ENCODE assay signal across 12 cellular contexts in the genomic region with DNA sequence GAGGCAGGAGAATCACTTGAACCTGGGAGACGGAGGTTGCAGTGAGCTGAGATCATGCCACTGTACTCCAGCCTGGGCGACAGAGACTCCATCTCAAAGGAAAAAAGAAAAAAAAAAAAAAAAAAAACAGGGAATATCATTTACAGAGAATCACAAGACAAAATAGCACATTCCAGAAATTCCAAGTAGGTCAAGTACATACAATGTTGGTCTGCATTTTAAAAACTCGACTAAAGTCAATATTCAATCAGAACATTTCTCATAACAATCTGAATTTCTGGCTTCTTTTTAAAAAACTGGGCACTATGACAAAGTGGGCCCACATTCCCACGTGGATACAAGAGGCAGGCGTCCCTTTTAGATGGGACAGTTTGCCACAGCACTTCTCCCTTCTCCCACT.
"Had no signal": no experiment of that assay in that cellular context is flagged by ENCODE, and none has a peak within 500 bp of the region (broad histone marks: within the 10 kb centered on the region; RNA-seq: fewer than 3 reads in every experiment).

No MANE protein-coding gene starts in this region.

- ATAC-seq: activated T-cell treated with anti-CD3 and anti-CD28 coated beads, Interleukin-2, amount 50 U/mL, for 4 hours; right lobe of liver had no signal

- H3K27ac ChIP-seq: hepatocyte, right lobe of liver had no signal

- H2AFZ ChIP-seq: hepatocyte had no signal

- H3K4me2 ChIP-seq: hepatocyte had no signal

- H3K79me2 ChIP-seq: hepatocyte had no signal

- DNase-seq: activated CD4-positive, alpha-beta T cell treated with anti-CD3 and anti-CD28 coated beads, Interleukin-2, amount 50 U/mL, for 4 hours; activated CD4-positive, CD25-positive, alpha-beta regulatory T cell treated with anti-CD3 and anti-CD28 coated beads, Interleukin-2, amount 50 U/mL, for 72 hours; activated gamma-delta T cell; activated T-cell treated with anti-CD3 and anti-CD28 coated beads, Interleukin-2, amount 50 U/mL, for 4 hours; anterior cingulate cortex; midbrain; naive B cell; stimulated activated CD4-positive, alpha-beta T cell treated with anti-CD3 and anti-CD28 coated beads, Interleukin-2, amount 100 ng/mL, for 24 hours; stimulated activated naive CD4-positive, alpha-beta T cell; substantia nigra had no signal

- H3K9me3 ChIP-seq: right lobe of liver had no signal

- H3K4me3 ChIP-seq: hepatocyte, right lobe of liver had no signal

- H3K27me3 ChIP-seq: hepatocyte, right lobe of liver had no signal

- H3K36me3 ChIP-seq: right lobe of liver had no signal

- H3K4me1 ChIP-seq: right lobe of liver had no signal
